ENCODE assay signal across 1 cellular context in genomic region chr16:81077077-81077940, GRCh38.
TF ChIP-seq lines count a peak whose summit lies in the region.

C16orf46 (minus strand) TSS chr16:81077238; CDS start chr16:81063955, 13,283 bp downstream.

TF ChIP-seq in HepG2, 621 proteins besides CTCF, POLR2A, EP300 and RAD21 (continued from another document and continues in another):
- TF ChIP-seq ZSCAN5A (CRISPR knock-in tag; IDR thresholded peaks at IDR 0.05; ENCODE audit: borderline replicate concordance) (no peak; the same call in 1 of the 2 replicates), GLI4 (CRISPR knock-in tag; IDR thresholded peaks at IDR 0.05; ENCODE audit: borderline replicate concordance) (peak; percentile 88; the same call in 1 of the 2 replicates), GATA4 (IDR thresholded peaks at IDR 0.05; ENCODE audit: borderline replicate concordance, low read depth) (0 out of 2 replicates have a peak, but pooled peaks have one; percentile 44), TBX2 (CRISPR knock-in tag; IDR thresholded peaks at IDR 0.05; ENCODE audit: borderline replicate concordance) (peak; percentile 78; the same call in 1 of the 2 replicates), NFYC (CRISPR knock-in tag; IDR thresholded peaks at IDR 0.05) (peak; percentile 56), KLF12 (CRISPR knock-in tag; IDR thresholded peaks at IDR 0.05; ENCODE audit: borderline replicate concordance) (peak; percentile 83), ZNF792 (CRISPR knock-in tag; IDR thresholded peaks at IDR 0.05) (peak; percentile 76; the same call in 1 of the 2 replicates), ZNF616 (CRISPR knock-in tag; IDR thresholded peaks at IDR 0.05; ENCODE audit: low read depth) (peak; percentile 95), ATF4 (CRISPR knock-in tag; IDR thresholded peaks at IDR 0.05) (no peak), ZBTB44 (CRISPR knock-in tag; IDR thresholded peaks at IDR 0.05) (0 out of 2 replicates have a peak, but pooled peaks have one; percentile 60), AGO2 (optimal IDR thresholded peaks at IDR 0.05; ENCODE audit: low read depth, low read length) (peak; percentile 97), ZFP36L1 (CRISPR knock-in tag; IDR thresholded peaks at IDR 0.05) (peak; percentile 77; the same call in 1 of the 2 replicates), HNRNPLL (IDR thresholded peaks at IDR 0.05; ENCODE audit: low read depth, low read length, poor library complexity, severe bottlenecking) (peak; percentile 91), SCMH1 (CRISPR knock-in tag; IDR thresholded peaks at IDR 0.05; ENCODE audit: borderline replicate concordance) (no peak), ZBTB26 (CRISPR knock-in tag; IDR thresholded peaks at IDR 0.05; ENCODE audit: borderline replicate concordance) (peak; percentile 86; the same call in 1 of the 2 replicates), POLR2AphosphoS5 (IDR thresholded peaks at IDR 0.05; ENCODE audit: low read depth, low read length) (peak; percentile 95), NCOA5 (CRISPR knock-in tag; IDR thresholded peaks at IDR 0.05) (0 out of 2 replicates have a peak, but pooled peaks have one; percentile 38), ELF4 (CRISPR knock-in tag; IDR thresholded peaks at IDR 0.05; ENCODE audit: borderline replicate concordance) (no peak), NFIB (CRISPR knock-in tag; IDR thresholded peaks at IDR 0.05; ENCODE audit: borderline replicate concordance) (no peak), SMARCE1 (IDR thresholded peaks at IDR 0.05; ENCODE audit: borderline replicate concordance) (no peak), TFE3 (CRISPR knock-in tag; IDR thresholded peaks at IDR 0.05) (peak; percentile 48), ZNF570 (CRISPR knock-in tag; IDR thresholded peaks at IDR 0.05; ENCODE audit: borderline replicate concordance) (no peak), KAT8 (CRISPR knock-in tag; IDR thresholded peaks at IDR 0.05) (peak; percentile 96), NR0B2 (CRISPR knock-in tag; IDR thresholded peaks at IDR 0.05) (peak; percentile 94; the same call in 1 of the 2 replicates), FOXJ3 (CRISPR knock-in tag; IDR thresholded peaks at IDR 0.05; ENCODE audit: borderline replicate concordance) (peak; percentile 71), KIAA2018 (CRISPR knock-in tag; IDR thresholded peaks at IDR 0.05; ENCODE audit: borderline replicate concordance) (peak; percentile 99; the same call in 1 of the 2 replicates), ZMYM4 (CRISPR knock-in tag; IDR thresholded peaks at IDR 0.05) (peak; percentile 70; the same call in 1 of the 2 replicates), ELF3 (CRISPR knock-in tag; IDR thresholded peaks at IDR 0.05) (peak; percentile 62; the same call in 1 of the 2 replicates), MED13 (CRISPR knock-in tag; IDR thresholded peaks at IDR 0.05) (no peak), SMYD3 (CRISPR knock-in tag; IDR thresholded peaks at IDR 0.05) (0 out of 2 replicates have a peak, but pooled peaks have one; percentile 30), HDAC6 (IDR thresholded peaks at IDR 0.05; ENCODE audit: low read depth, low read length) (no peak), XRCC5 (optimal IDR thresholded peaks at IDR 0.05; ENCODE audit: low read length) (peak; percentile 31), RXRA (CRISPR knock-in tag; IDR thresholded peaks at IDR 0.05) (peak; percentile 70; the same call in 1 of the 2 replicates), CBX1 (IDR thresholded peaks at IDR 0.05; ENCODE audit: low read depth) (peak; percentile 90), ETV6 (CRISPR knock-in tag; conservative IDR thresholded peaks at IDR 0.05) (peak; percentile 57; the same call in 1 of the 2 replicates), ZNF264 (CRISPR knock-in tag; IDR thresholded peaks at IDR 0.05) (peak; percentile 69; the same call in 1 of the 2 replicates), PRPF4 (IDR thresholded peaks at IDR 0.05; ENCODE audit: low read depth, low read length, poor library complexity, severe bottlenecking) (no peak), LCORL (IDR thresholded peaks at IDR 0.05) (no peak), LCORL (CRISPR knock-in tag; IDR thresholded peaks at IDR 0.05) (peak; percentile 39)
- TF ChIP-seq, protein P1, sequence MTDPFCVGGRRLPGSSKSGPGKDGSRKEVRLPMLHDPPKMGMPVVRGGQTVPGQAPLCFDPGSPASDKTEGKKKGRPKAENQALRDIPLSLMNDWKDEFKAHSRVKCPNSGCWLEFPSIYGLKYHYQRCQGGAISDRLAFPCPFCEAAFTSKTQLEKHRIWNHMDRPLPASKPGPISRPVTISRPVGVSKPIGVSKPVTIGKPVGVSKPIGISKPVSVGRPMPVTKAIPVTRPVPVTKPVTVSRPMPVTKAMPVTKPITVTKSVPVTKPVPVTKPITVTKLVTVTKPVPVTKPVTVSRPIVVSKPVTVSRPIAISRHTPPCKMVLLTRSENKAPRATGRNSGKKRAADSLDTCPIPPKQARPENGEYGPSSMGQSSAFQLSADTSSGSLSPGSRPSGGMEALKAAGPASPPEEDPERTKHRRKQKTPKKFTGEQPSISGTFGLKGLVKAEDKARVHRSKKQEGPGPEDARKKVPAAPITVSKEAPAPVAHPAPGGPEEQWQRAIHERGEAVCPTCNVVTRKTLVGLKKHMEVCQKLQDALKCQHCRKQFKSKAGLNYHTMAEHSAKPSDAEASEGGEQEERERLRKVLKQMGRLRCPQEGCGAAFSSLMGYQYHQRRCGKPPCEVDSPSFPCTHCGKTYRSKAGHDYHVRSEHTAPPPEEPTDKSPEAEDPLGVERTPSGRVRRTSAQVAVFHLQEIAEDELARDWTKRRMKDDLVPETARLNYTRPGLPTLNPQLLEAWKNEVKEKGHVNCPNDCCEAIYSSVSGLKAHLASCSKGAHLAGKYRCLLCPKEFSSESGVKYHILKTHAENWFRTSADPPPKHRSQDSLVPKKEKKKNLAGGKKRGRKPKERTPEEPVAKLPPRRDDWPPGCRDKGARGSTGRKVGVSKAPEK (CRISPR knock-in tag; IDR thresholded peaks at IDR 0.05; ENCODE audit: borderline replicate concordance) = no peak
- TF ChIP-seq, protein P2, sequence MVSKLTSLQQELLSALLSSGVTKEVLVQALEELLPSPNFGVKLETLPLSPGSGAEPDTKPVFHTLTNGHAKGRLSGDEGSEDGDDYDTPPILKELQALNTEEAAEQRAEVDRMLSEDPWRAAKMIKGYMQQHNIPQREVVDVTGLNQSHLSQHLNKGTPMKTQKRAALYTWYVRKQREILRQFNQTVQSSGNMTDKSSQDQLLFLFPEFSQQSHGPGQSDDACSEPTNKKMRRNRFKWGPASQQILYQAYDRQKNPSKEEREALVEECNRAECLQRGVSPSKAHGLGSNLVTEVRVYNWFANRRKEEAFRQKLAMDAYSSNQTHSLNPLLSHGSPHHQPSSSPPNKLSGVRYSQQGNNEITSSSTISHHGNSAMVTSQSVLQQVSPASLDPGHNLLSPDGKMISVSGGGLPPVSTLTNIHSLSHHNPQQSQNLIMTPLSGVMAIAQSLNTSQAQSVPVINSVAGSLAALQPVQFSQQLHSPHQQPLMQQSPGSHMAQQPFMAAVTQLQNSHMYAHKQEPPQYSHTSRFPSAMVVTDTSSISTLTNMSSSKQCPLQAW (CRISPR knock-in tag; IDR thresholded peaks at IDR 0.05) = peak; percentile 94; the same call in 1 of the 2 replicates
